Comparison of ENCODE assay signal across 8 cellular contexts in genomic region chr5:149618581-149619248, GRCh38. TPM values are rescaled to one million over a fixed set of nuclear protein-coding genes. Genes with fewer than 3 reads are reported as not detected.
DNase-seq lines count a peak whose midpoint lies in the region; ATAC-seq and TF ChIP-seq lines count a peak whose summit lies in the region.

No MANE protein-coding gene starts in this region.

- no peak for TF ChIP-seq POLR2A in stomach (IDR thresholded peaks at IDR 0.05)

- ATAC-seq in GM18511 (IDR thresholded peaks at IDR 0.05; ENCODE audit: unreplicated experiment): peak; percentile 64
- peak; percentile 40 for ATAC-seq in HG03378 (IDR thresholded peaks at IDR 0.05; ENCODE audit: unreplicated experiment)
- ATAC-seq in HG02884 (IDR thresholded peaks at IDR 0.05; ENCODE audit: unreplicated experiment): no peak

- no peak for TF ChIP-seq EP300 in stomach (IDR thresholded peaks at IDR 0.05)

- 23 to 41% (median 36%) methylated on average over 9 of the region's 9 CpGs for WGBS in stomach, 5 donors

- H3K4me1 ChIP-seq in OCI-LY7 (ENCODE audit: insufficient read depth, low read length, poor library complexity, severe bottlenecking) (peaks cover 47% of the 10 kb centered on the region), stomach (peaks cover 0 to 37% (median 22%) of the 10 kb centered on the region in 4 donors)

- TF ChIP-seq CTCF in C4-2B (conservative IDR thresholded peaks at IDR 0.05): peak; percentile 86
- peak; percentile 94 for TF ChIP-seq CTCF in OCI-LY7 (conservative IDR thresholded peaks at IDR 0.05; ENCODE audit: low read length)
- peak in 5 of 7 experiments; percentile 33 to 67 (median 60) for TF ChIP-seq CTCF in stomach (IDR thresholded peaks at IDR 0.05)

- no peaks in the 10 kb centered on the region for H4K20me1 ChIP-seq in OCI-LY7 (ENCODE audit: insufficient read depth, low read length)

- H3K36me3 ChIP-seq in OCI-LY7 (ENCODE audit: insufficient read depth, low read length) (no peaks in the 10 kb centered on the region), stomach (peaks cover 47 to 91% (median 87%) of the 10 kb centered on the region in 4 donors)

- peak overlapping the region; percentile 58; the same call in 1 of the 2 replicates for H2AFZ ChIP-seq in OCI-LY7 (ENCODE audit: low read length)

- no peaks in the 10 kb centered on the region for H3K27me3 ChIP-seq in stomach

- H3K27ac ChIP-seq in C4-2B: no peak overlapping the region
- H3K27ac ChIP-seq in OCI-LY7 (ENCODE audit: low read depth, low read length, poor library complexity, severe bottlenecking): peak overlapping the region; percentile 44
- peak overlapping the region in 1 of 5 donors; percentile 36 for H3K27ac ChIP-seq in stomach

- no peaks in the 10 kb centered on the region for H3K79me2 ChIP-seq in OCI-LY7 (ENCODE audit: insufficient read depth, low read depth, low read length)

- H3K4me2 ChIP-seq in OCI-LY7 (ENCODE audit: low read length): peak overlapping the region; percentile 41

- POLR2A ChIA-PET in OCI-LY7 (lab: Charles Lee): interaction anchor here (0.5 to 3.3 kb wide), 11 partner anchors 10 to 167 kb away, joined by 3 to 27 read pairs (median 5); no protein-coding TSS in a partner anchor

- no peak overlapping the region for H3K4me3 ChIP-seq in OCI-LY7 (ENCODE audit: low read depth, low read length, poor library complexity, severe bottlenecking)
- H3K4me3 ChIP-seq in stomach: no peak overlapping the region

- H3K9me3 ChIP-seq in OCI-LY7 (ENCODE audit: low read length): no peaks in the 10 kb centered on the region
- H3K9me3 ChIP-seq in stomach: no peaks in the 10 kb centered on the region

- no TSS peak for BruUV-seq in OCI-LY7 (replicated peaks; lab: Mats Ljungman, UMichigan)

- no peaks in the 10 kb centered on the region for H3K9me2 ChIP-seq in OCI-LY7 (ENCODE audit: insufficient read depth, low read length)

- intact Hi-C loops in OCI-LY7 (cut with micrococcal nuclease; ENCODE audit: unreplicated experiment): loop anchor here (1.0 kb wide), 4 partner anchors 54 to 236 kb away; partner anchors contain the start of gene CSNK1A1
- intact Hi-C loops in stomach (cut with DNase I; ENCODE audit: low total_unique reads): no loop called here

- CTCF ChIA-PET in OCI-LY7 (lab: Charles Lee; ENCODE audit: unreplicated experiment): interaction anchor here (0.5 to 2.2 kb wide), 16 partner anchors 9 to 274 kb away, joined by 3 to 8 read pairs (median 4); no protein-coding TSS in a partner anchor

- DNase-seq in OCI-LY7 (ENCODE audit: low spot score) (peak; percentile 78), brain pericyte (ENCODE audit: low read depth, low spot score) (peak; percentile 34), iris pigment epithelial cell (ENCODE audit: low read depth) (peak; percentile 72), stomach (no peak)

RNA-seq across cellular contexts. Expression of gene ARHGEF37, which starts 37.4 kb away (rescaled TPM):
- total RNA-seq in OCI-LY7 (2014; rRNA removed; shearing (Covaris generic)): not detected in 2 replicates
- total RNA-seq in OCI-LY7 (2022): 1.4 and 1.7 TPM in 2 replicates
- 10 to 100 TPM; 21.3 to 64.2 (median 25.7) TPM for total RNA-seq in stomach
- polyA plus RNA-seq in stomach: 10 to 100 TPM in 1 of 3 donors, 1 to 10 TPM in 2; 8.0 to 15.1 (median 9.3) TPM

Comparison
In these comparisons a context has a peak if more than half of its experiments do, and no peak if none do; other contexts are left out.
1. RNA of gene ARHGEF37, which starts 37.4 kb away (total RNA-seq): 21.3 to 64.2 TPM in stomach; 1.4 to 1.7 TPM in OCI-LY7; every median in the first group is over 4 times any median in the second.
2. Peak in every context shown above with its lines, with median percentiles within 50 percentile points of each other: CTCF ChIP-seq.